Comparison of ENCODE assay signal across 8 cellular contexts in the genomic region with DNA sequence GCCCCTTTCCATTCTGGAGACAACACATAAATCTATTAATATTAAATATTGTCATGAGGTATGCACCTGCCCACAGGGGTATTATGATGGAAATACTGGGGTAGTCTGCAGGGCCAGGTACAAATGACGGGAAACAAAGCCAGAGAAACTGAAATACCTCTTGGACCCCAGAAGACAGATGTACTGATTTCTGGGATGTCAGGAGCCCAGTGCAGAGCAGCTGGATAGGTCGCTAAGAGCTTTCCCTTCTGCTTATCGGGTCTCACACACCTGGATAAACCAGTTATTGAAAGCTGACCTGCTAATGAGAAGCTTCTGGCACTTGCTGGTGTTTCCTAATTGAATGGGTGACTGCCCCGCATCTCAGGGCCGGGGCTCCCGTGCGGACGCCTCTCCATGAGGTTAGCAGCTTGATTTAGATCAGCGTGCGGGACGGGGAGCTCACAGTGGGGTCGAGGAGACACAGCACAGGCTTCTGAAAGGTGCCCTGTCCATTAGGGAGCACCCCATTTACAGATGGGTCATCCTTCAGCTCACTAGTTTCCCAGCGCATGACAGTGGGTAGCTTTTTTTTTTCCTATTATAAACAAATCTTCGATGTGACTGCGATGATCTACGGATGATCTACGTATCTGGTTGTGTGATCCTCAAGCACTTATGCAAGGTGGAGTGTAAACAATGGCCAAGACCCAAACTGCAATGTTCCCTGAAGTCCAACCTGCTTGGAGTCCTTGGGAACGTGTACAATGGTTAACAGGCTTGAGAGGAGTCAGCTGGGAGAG. TPM values are rescaled to one million over a fixed set of nuclear protein-coding genes. Genes with fewer than 3 reads are reported as not detected.
DNase-seq lines count a peak whose midpoint lies in the region; ATAC-seq and TF ChIP-seq lines count a peak whose summit lies in the region.

No MANE protein-coding gene starts in this region.

- peak overlapping the region; percentile 82 for H3K4me2 ChIP-seq in hepatocyte

- no peaks in the 10 kb centered on the region for H3K9me3 ChIP-seq in hepatocyte (ENCODE audit: low read depth)

- CTCF ChIA-PET in activated CD4-positive, alpha-beta memory T cell treated with anti-CD3 and anti-CD28 coated beads for 36 hours (lab: Charles Lee) = interaction anchor here (0.6 to 4.4 kb wide), 7 partner anchors 10 to 107 kb away, joined by 3 to 28 read pairs (median 4); no protein-coding TSS in a partner anchor

- H3K9me2 ChIP-seq in hepatocyte (replicated peaks; ENCODE audit: insufficient read depth) = no peaks in the 10 kb centered on the region

- H3K4me1 Mint-ChIP-seq in T-helper 1 cell treated with Interleukin-12 subunit alpha and Interleukin-12 subunit beta and Interleukin-4 antibody, amounts not matched to agents 30 μg/mL and 1 μg/mL, for 36 hours (ENCODE audit: low read depth) = peaks cover 46% of the 10 kb centered on the region
- H3K4me1 Mint-ChIP-seq in activated CD4-positive, alpha-beta memory T cell treated with anti-CD3 and anti-CD28 coated beads for 36 hours (ENCODE audit: low read depth) = peaks cover 33% of the 10 kb centered on the region
- peaks cover 59% of the 10 kb centered on the region for H3K4me1 Mint-ChIP-seq in stimulated activated effector memory CD8-positive, alpha-beta T cell treated with anti-CD3 and anti-CD28 coated beads, Interleukin-12 subunit alpha, Interleukin-12 subunit beta, amount 100 ng/mL, for 72 hours

- POLR2A ChIA-PET in activated CD4-positive, alpha-beta memory T cell treated with anti-CD3 and anti-CD28 coated beads for 36 hours (lab: Charles Lee) = interaction anchor here (0.5 to 4.4 kb wide), 9 partner anchors 10 to 368 kb away, joined by 3 to 111 read pairs (median 6); no protein-coding TSS in a partner anchor

- H3K9me3 Mint-ChIP-seq in T-helper 1 cell treated with Interleukin-12 subunit alpha and Interleukin-12 subunit beta and Interleukin-4 antibody, amounts not matched to agents 30 μg/mL and 1 μg/mL, for 36 hours = no peaks in the 10 kb centered on the region
- H3K9me3 Mint-ChIP-seq in activated CD4-positive, alpha-beta memory T cell treated with anti-CD3 and anti-CD28 coated beads for 36 hours = no peaks in the 10 kb centered on the region
- H3K9me3 Mint-ChIP-seq in stimulated activated effector memory CD8-positive, alpha-beta T cell treated with anti-CD3 and anti-CD28 coated beads, Interleukin-12 subunit alpha, Interleukin-12 subunit beta, amount 100 ng/mL, for 72 hours = no peaks in the 10 kb centered on the region

- no peak for TF ChIP-seq CTCF in hepatocyte (IDR thresholded peaks at IDR 0.05; ENCODE audit: poor library complexity)

- no peaks in the 10 kb centered on the region for H3K36me3 ChIP-seq in hepatocyte (replicated peaks; ENCODE audit: insufficient read depth, low read depth)

- H3K27ac Mint-ChIP-seq in T-helper 1 cell treated with Interleukin-12 subunit alpha and Interleukin-12 subunit beta and Interleukin-4 antibody, amounts not matched to agents 30 μg/mL and 1 μg/mL, for 36 hours = peak overlapping the region; percentile 91
- peak overlapping the region; percentile 88 for H3K27ac Mint-ChIP-seq in activated CD4-positive, alpha-beta memory T cell treated with anti-CD3 and anti-CD28 coated beads for 36 hours
- peak overlapping the region; percentile 88 for H3K27ac Mint-ChIP-seq in stimulated activated effector memory CD8-positive, alpha-beta T cell treated with anti-CD3 and anti-CD28 coated beads, Interleukin-12 subunit alpha, Interleukin-12 subunit beta, amount 100 ng/mL, for 72 hours

- H3K4me1 ChIP-seq in hepatocyte (ENCODE audit: insufficient read depth) = peaks cover 4% of the 10 kb centered on the region

- H3K27me3 ChIP-seq in hepatocyte = no peaks in the 10 kb centered on the region

- H3K27ac ChIP-seq in hepatocyte = peak overlapping the region; percentile 97

- no peaks in the 10 kb centered on the region for H3K27me3 Mint-ChIP-seq in T-helper 1 cell treated with Interleukin-12 subunit alpha and Interleukin-12 subunit beta and Interleukin-4 antibody, amounts not matched to agents 30 μg/mL and 1 μg/mL, for 36 hours (ENCODE audit: low read depth)
- no peaks in the 10 kb centered on the region for H3K27me3 Mint-ChIP-seq in activated CD4-positive, alpha-beta memory T cell treated with anti-CD3 and anti-CD28 coated beads for 36 hours

- H2AFZ ChIP-seq in hepatocyte = no peak overlapping the region

- peaks cover 24% of the 10 kb centered on the region for H3K36me3 Mint-ChIP-seq in T-helper 1 cell treated with Interleukin-12 subunit alpha and Interleukin-12 subunit beta and Interleukin-4 antibody, amounts not matched to agents 30 μg/mL and 1 μg/mL, for 36 hours (ENCODE audit: low read depth)
- H3K36me3 Mint-ChIP-seq in activated CD4-positive, alpha-beta memory T cell treated with anti-CD3 and anti-CD28 coated beads for 36 hours = peaks cover 24% of the 10 kb centered on the region
- peaks cover 47% of the 10 kb centered on the region for H3K36me3 Mint-ChIP-seq in stimulated activated effector memory CD8-positive, alpha-beta T cell treated with anti-CD3 and anti-CD28 coated beads, Interleukin-12 subunit alpha, Interleukin-12 subunit beta, amount 100 ng/mL, for 72 hours

- DNase-seq in T-helper 1 cell (no peak), hepatocyte (ENCODE audit: low spot score) (no peak)
- DNase-seq in activated CD4-positive, alpha-beta memory T cell treated with anti-CD3 and anti-CD28 coated beads for 36 hours = no peak
- no peak for DNase-seq in stimulated activated effector memory CD8-positive, alpha-beta T cell treated with anti-CD3 and anti-CD28 coated beads, Interleukin-12 subunit alpha, Interleukin-12 subunit beta, amount 100 ng/mL, for 72 hours (ENCODE audit: low spot score in 2 of 2)
- DNase-seq in stimulated activated CD4-positive, alpha-beta T cell treated with anti-CD3 and anti-CD28 coated beads, Interleukin-4, amount 100 ng/mL, for 4 hours = no peak

- peaks cover 31% of the 10 kb centered on the region for H3K79me2 ChIP-seq in hepatocyte

- peak overlapping the region; percentile 77 for H3K4me3 Mint-ChIP-seq in T-helper 1 cell treated with Interleukin-12 subunit alpha and Interleukin-12 subunit beta and Interleukin-4 antibody, amounts not matched to agents 30 μg/mL and 1 μg/mL, for 36 hours
- peak overlapping the region; percentile 84 for H3K4me3 Mint-ChIP-seq in activated CD4-positive, alpha-beta memory T cell treated with anti-CD3 and anti-CD28 coated beads for 36 hours
- H3K4me3 Mint-ChIP-seq in stimulated activated effector memory CD8-positive, alpha-beta T cell treated with anti-CD3 and anti-CD28 coated beads, Interleukin-12 subunit alpha, Interleukin-12 subunit beta, amount 100 ng/mL, for 72 hours = peak overlapping the region; percentile 81

- ATAC-seq in stimulated activated effector memory CD8-positive, alpha-beta T cell treated with anti-CD3 and anti-CD28 coated beads, Interleukin-12 subunit alpha, Interleukin-12 subunit beta, amount 100 ng/mL, for 72 hours = no peak
- ATAC-seq in GM19035 (IDR thresholded peaks at IDR 0.05; ENCODE audit: unreplicated experiment) (no peak), GM21576 (IDR thresholded peaks at IDR 0.05; ENCODE audit: unreplicated experiment) (no peak)

- intact Hi-C loops in activated CD4-positive, alpha-beta memory T cell treated with anti-CD3 and anti-CD28 coated beads for 36 hours (cut with micrococcal nuclease) = loop anchor here (5.0 to 10.0 kb wide), 2 partner anchors 469 to 1596 kb away; partner anchors contain the start of gene LMBR1

- H4K20me1 ChIP-seq in hepatocyte (ENCODE audit: insufficient read depth, poor library complexity, severe bottlenecking) = peaks cover 25% of the 10 kb centered on the region

- H3K4me3 ChIP-seq in hepatocyte = no peak overlapping the region

- WGBS in hepatocyte (ENCODE audit: low lambda C conversion rate, missing lambda C conversion rate) = 82% methylated on average over 18 of the region's 18 CpGs

RNA-seq across cellular contexts. Expression of gene INSIG1, which starts 1.5 kb away (rescaled TPM):
- 10 to 100 TPM; 94.9 to 96.9 TPM for total RNA-seq in activated CD4-positive, alpha-beta memory T cell treated with anti-CD3 and anti-CD28 coated beads for 36 hours
- total RNA-seq in hepatocyte = 305 and 326 TPM in 2 replicates
- polyA plus RNA-seq in hepatocyte = 152 and 196 TPM in 2 replicates
